Comparison of ENCODE assay signal across 34 cellular contexts in the genomic region with DNA sequence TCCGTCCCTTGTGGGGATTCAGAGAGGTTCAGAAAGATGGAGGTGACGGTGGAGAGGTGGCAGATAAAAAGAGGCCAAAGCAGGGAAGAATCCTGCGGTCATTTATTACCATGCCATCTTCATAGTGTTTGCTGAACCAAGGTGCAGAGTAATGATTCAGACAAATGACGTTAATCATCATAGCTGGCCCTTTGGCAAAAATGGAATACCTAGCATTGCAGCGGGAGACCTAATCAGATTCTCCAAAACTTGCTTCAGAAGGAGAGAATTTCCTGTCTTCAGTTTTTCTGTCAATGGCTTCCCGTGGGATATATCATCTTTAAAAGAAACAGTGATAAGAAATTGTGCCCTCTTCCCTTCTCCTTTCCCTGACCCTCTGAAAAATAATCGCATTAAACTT.
"Had no signal": no experiment of that assay in that cellular context is flagged by ENCODE, and none has a peak within 500 bp of the region (broad histone marks: within the 10 kb centered on the region; RNA-seq: fewer than 3 reads in every experiment).

No MANE protein-coding gene starts in this region.

- H3K4me3 ChIP-seq: MG63 had no signal

- H3K36me3 ChIP-seq: MG63 had no signal

- H3K27me3 ChIP-seq: MG63 had no signal

- H3K9ac ChIP-seq: KMS-11 had no signal

- H3K27ac ChIP-seq: KMS-11 had no signal

- H3K9me3 ChIP-seq: MG63 had no signal

- H3K4me2 ChIP-seq: KMS-11 had no signal

- DNase-seq: Karpas-422, Kasumi-1, MG63, MM.1S, MV-4-11, NCI-H1048, NCI-H1092, NCI-H1092 treated with DMSO at 0.1 percent for 48 hours, NCI-H1105, NCI-H1105 treated with DMSO at 0.1 percent for 48 hours, NCI-H1417, NCI-H1417 treated with DMSO at 0.1 percent for 48 hours, NCI-H1436, NCI-H1436 treated with DMSO at 0.1 percent for 48 hours, NCI-H146, NCI-H1694, NCI-H1694 treated with DMSO at 0.1 percent for 48 hours, NCI-H187, NCI-H187 treated with DMSO at 0.1 percent for 48 hours, NCI-H1930, NCI-H2029, NCI-H2029 treated with DMSO at 0.1 percent for 48 hours, NCI-H2081, NCI-H2081 treated with DMSO at 0.1 percent for 48 hours, NCI-H2107, NCI-H2171, NCI-H2171 treated with DMSO at 0.1 percent for 48 hours, NCI-H2227 treated with DMSO at 0.1 percent for 48 hours, NCI-H226, NCI-H345, NCI-H446, NCI-H446 treated with DMSO at 0.1 percent for 48 hours, NCI-H510A had no signal
